In the genomic region with DNA sequence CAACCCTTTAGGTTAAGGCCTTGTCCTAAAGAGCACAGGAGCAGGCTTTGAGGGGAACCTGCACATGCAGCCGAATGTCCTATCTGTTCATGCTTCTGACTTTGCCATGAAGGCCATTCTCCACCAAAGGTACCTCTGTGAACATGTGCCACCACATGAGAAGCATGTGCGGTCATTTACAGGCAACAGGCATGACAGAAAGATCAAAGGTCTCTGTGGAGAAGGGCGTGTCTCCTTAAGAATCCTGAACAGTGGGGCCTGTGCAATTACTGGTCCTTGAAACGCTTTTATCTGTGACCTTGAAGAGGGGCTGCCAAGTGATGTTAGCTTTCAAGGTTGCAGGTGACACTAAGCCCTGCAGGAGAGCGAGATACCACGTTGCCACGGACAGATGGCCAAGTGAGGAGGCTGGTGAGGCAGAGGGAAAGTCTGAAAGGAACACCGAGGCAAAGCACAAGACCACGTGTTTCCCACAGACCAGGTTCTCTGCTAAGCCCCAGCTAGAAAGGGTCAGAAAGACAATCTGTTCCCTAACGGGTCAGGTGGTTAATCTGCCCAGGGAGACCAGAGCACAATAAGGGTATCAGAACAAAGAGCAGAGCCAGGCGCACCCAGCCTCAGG, we compare ENCODE assay signal across 24 cellular contexts. TPM values are rescaled to one million over a fixed set of nuclear protein-coding genes. Genes with fewer than 3 reads are reported as not detected.
"Had no signal": no experiment of that assay in that cellular context is flagged by ENCODE, and none has a peak within 500 bp of the region (broad histone marks: within the 10 kb centered on the region; RNA-seq: fewer than 3 reads in every experiment).

No MANE protein-coding gene starts in this region.

- H3K36me3 ChIP-seq: left lung, upper lobe of left lung had no signal

- H3K27ac Mint-ChIP-seq: activated CD4-positive, alpha-beta memory T cell treated with anti-CD3 and anti-CD28 coated beads for 36 hours; activated CD4-positive, alpha-beta T cell treated with anti-CD3 and anti-CD28 coated beads for 36 hours; activated CD8-positive, alpha-beta memory T cell treated with anti-CD3 and anti-CD28 coated beads, Interleukin-2, amount 10 ng/mL, durations not matched to agents 7 days and 5 days; activated T-helper 2 cell treated with anti-CD3 and anti-CD28 coated beads, Interferon-gamma antibody, Interleukin-2, Interleukin-4, amounts not matched to agents 10 μg/mL and 5 μg/mL and 100 μg/mL, durations not matched to agents 14 hours and 24 hours and 36 hours; naive thymus-derived CD4-positive, alpha-beta T cell; progenitor cell of endocrine pancreas; stimulated activated naive CD8-positive, alpha-beta T cell treated with anti-CD3 and anti-CD28 coated beads, Interleukin-15, amount 100 ng/mL, for 72 hours had no signal

- H3K4me1 Mint-ChIP-seq: activated CD4-positive, alpha-beta T cell treated with anti-CD3 and anti-CD28 coated beads for 36 hours; activated CD8-positive, alpha-beta memory T cell treated with anti-CD3 and anti-CD28 coated beads, Interleukin-2, amount 10 ng/mL, durations not matched to agents 7 days and 5 days; stimulated activated naive CD8-positive, alpha-beta T cell treated with anti-CD3 and anti-CD28 coated beads, Interleukin-15, amount 100 ng/mL, for 72 hours had no signal

- DNase-seq: activated CD4-positive, alpha-beta memory T cell treated with anti-CD3 and anti-CD28 coated beads for 36 hours; activated CD4-positive, alpha-beta T cell treated with anti-CD3 and anti-CD28 coated beads for 36 hours; activated CD8-positive, alpha-beta memory T cell treated with anti-CD3 and anti-CD28 coated beads, Interleukin-2, amount 10 ng/mL, durations not matched to agents 7 days and 5 days; activated naive CD4-positive, alpha-beta T cell treated with anti-CD3 and anti-CD28 coated beads, Interleukin-2, amount 50 U/mL, for 16 hours; activated T-cell treated with anti-CD3 and anti-CD28 coated beads, Interleukin-2, amount 50 U/mL, for 1 hour; foreskin melanocyte; head of caudate nucleus; left lung; mammary epithelial cell; naive thymus-derived CD4-positive, alpha-beta T cell; occipital lobe; right cardiac atrium; stimulated activated naive CD8-positive, alpha-beta T cell treated with anti-CD3 and anti-CD28 coated beads, Interleukin-15, amount 100 ng/mL, for 72 hours; testis; upper lobe of left lung had no signal

- H3K27me3 Mint-ChIP-seq: stimulated activated naive CD8-positive, alpha-beta T cell treated with anti-CD3 and anti-CD28 coated beads, Interleukin-15, amount 100 ng/mL, for 72 hours had no signal

- H3K4me3 ChIP-seq: left lung, testis, upper lobe of left lung had no signal

- H3K9me3 ChIP-seq: left lung, testis, upper lobe of left lung had no signal

- H3K4me3 Mint-ChIP-seq: activated CD4-positive, alpha-beta memory T cell treated with anti-CD3 and anti-CD28 coated beads for 36 hours; activated CD4-positive, alpha-beta T cell treated with anti-CD3 and anti-CD28 coated beads for 36 hours; activated CD8-positive, alpha-beta memory T cell treated with anti-CD3 and anti-CD28 coated beads, Interleukin-2, amount 10 ng/mL, durations not matched to agents 7 days and 5 days; naive thymus-derived CD4-positive, alpha-beta T cell; stimulated activated naive CD8-positive, alpha-beta T cell treated with anti-CD3 and anti-CD28 coated beads, Interleukin-15, amount 100 ng/mL, for 72 hours had no signal

- H3K9me3 Mint-ChIP-seq: activated CD4-positive, alpha-beta memory T cell treated with anti-CD3 and anti-CD28 coated beads for 36 hours; activated T-helper 2 cell treated with anti-CD3 and anti-CD28 coated beads, Interferon-gamma antibody, Interleukin-2, Interleukin-4, amounts not matched to agents 10 μg/mL and 5 μg/mL and 100 μg/mL, durations not matched to agents 14 hours and 24 hours and 36 hours; naive thymus-derived CD4-positive, alpha-beta T cell; stimulated activated naive CD8-positive, alpha-beta T cell treated with anti-CD3 and anti-CD28 coated beads, Interleukin-15, amount 100 ng/mL, for 72 hours had no signal

- H3K27ac ChIP-seq: epithelial cell of prostate, left lung, testis, upper lobe of left lung, VCaP had no signal

- H3K4me1 ChIP-seq: left lung, upper lobe of left lung had no signal

- H3K27me3 ChIP-seq: left lung, testis, upper lobe of left lung had no signal

- FAIRE-seq: astrocyte, bronchial epithelial cell, islet of Langerhans had no signal

- H3K36me3 Mint-ChIP-seq: activated CD4-positive, alpha-beta memory T cell treated with anti-CD3 and anti-CD28 coated beads for 36 hours; activated CD8-positive, alpha-beta memory T cell treated with anti-CD3 and anti-CD28 coated beads, Interleukin-2, amount 10 ng/mL, durations not matched to agents 7 days and 5 days; naive thymus-derived CD4-positive, alpha-beta T cell had no signal

RNA-seq across cellular contexts. Expression of gene POMC, which starts 19.5 kb away (rescaled TPM):
- total RNA-seq: astrocyte, chondrocyte had no signal
- polyA plus RNA-seq: fibroblast of lung, mammary epithelial cell had no signal
